28 cellular contexts compared by ENCODE assay signal in the genomic region with DNA sequence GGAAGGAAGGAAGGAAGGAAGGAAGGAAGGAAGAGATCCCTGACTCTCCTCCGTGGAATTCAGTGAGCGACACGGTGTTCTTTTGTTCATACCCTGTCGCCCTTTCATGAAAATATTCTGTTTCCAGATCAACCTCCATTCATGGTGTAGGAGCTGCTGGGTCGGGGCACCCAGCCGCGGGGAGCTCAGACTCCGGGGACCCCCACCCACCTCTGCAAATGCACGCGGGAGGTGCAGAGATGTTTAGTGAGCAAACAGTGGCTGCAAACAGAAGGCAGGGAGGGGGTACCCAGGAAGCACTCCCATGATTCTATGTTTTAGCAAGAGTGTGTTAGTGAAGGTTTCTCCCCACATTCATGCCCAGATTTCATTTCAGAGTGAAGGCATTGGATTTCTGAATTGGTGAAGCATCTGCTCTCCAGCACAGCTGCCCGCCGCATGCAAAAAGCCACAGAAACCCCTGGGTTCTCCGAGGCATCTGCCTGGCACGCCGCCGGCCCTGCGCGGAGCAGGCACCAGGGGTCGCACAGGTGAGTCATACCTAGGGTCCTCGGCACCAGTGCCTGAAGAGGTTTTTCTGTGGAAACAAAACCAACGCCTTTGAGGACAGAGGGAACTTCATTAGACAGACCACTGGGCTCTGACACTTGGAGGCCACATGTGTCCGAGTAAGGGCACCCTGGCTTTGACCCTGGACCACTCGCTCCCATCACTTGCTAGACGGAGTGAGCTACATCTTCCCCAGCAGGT.
DNase-seq lines count a peak whose midpoint lies in the region; ATAC-seq, FAIRE-seq and TF ChIP-seq lines count a peak whose summit lies in the region.
"Had no signal": no experiment of that assay in that cellular context is flagged by ENCODE, and none has a peak within 500 bp of the region (broad histone marks: within the 10 kb centered on the region; RNA-seq: fewer than 3 reads in every experiment).

No MANE protein-coding gene starts in this region.

- H3K9me3 Mint-ChIP-seq in mesothelial cell of epicardium: peaks cover 9% of the 10 kb centered on the region

- H3K9me2 ChIP-seq in OCI-LY1 (ENCODE audit: low read depth, low read length): no peaks in the 10 kb centered on the region

- H3K36me3 Mint-ChIP-seq in mesothelial cell of epicardium: peaks cover 34% of the 10 kb centered on the region

- H3K4me2 ChIP-seq in BLaER1: peak overlapping the region; percentile 42
- H3K4me2 ChIP-seq in OCI-LY1 (ENCODE audit: low read length): peak overlapping the region; percentile 35; the same call in 1 of the 2 replicates

- no peaks in the 10 kb centered on the region for H3K4me1 Mint-ChIP-seq in mesothelial cell of epicardium
- H3K4me1 Mint-ChIP-seq: nephron had no signal

- ATAC-seq in GM19035 (IDR thresholded peaks at IDR 0.05; ENCODE audit: unreplicated experiment): no peak

- peak overlapping the region; percentile 21 for H3K27ac Mint-ChIP-seq in mesothelial cell of epicardium
- H3K27ac Mint-ChIP-seq: HFFc6 had no signal

- TF ChIP-seq CTCF in OCI-LY1 (IDR thresholded peaks at IDR 0.05; ENCODE audit: low read length) (peak; percentile 90), mesothelial cell of epicardium (IDR thresholded peaks at IDR 0.05; ENCODE audit: unreplicated experiment) (no peak)

- H3K27me3 ChIP-seq in BLaER1 (no peaks in the 10 kb centered on the region), H7 (ENCODE audit: control insufficient read depth, insufficient read depth, low read length) (no peaks in the 10 kb centered on the region), OCI-LY1 (ENCODE audit: insufficient read depth, low read length) (no peaks in the 10 kb centered on the region)
- H3K27me3 ChIP-seq: colonic mucosa, ovary, Peyer's patch, right atrium auricular region, spleen, tibial artery had no signal

- peaks cover 4% of the 10 kb centered on the region; the same call in 1 of the 2 replicates for H3K9me3 ChIP-seq in BLaER1
- H3K9me3 ChIP-seq in OCI-LY1 (ENCODE audit: low read length): peaks cover 6% of the 10 kb centered on the region; the same call in 1 of the 2 replicates
- H3K9me3 ChIP-seq: colonic mucosa, ovary, Peyer's patch, right atrium auricular region, tibial artery had no signal

- H3K9ac ChIP-seq in BLaER1 (no peak overlapping the region), OCI-LY1 (ENCODE audit: low read length) (no peak overlapping the region)

- no peaks in the 10 kb centered on the region for H3F3A ChIP-seq in OCI-LY1 (ENCODE audit: insufficient read depth, low read length)

- no peak overlapping the region for H3K4me3 Mint-ChIP-seq in mesothelial cell of epicardium
- H3K4me3 Mint-ChIP-seq: activated naive CD8-positive, alpha-beta T cell treated with anti-CD3 and anti-CD28 coated beads for 36 hours; HFFc6; IgD-negative memory B cell; nephron had no signal

- no peak overlapping the region for H3K4me3 ChIP-seq in BLaER1
- H3K4me3 ChIP-seq in H7 (ENCODE audit: insufficient read depth, low read depth, low read length): no peak overlapping the region
- no peak overlapping the region for H3K4me3 ChIP-seq in OCI-LY1 (ENCODE audit: low read depth, low read length, poor library complexity, severe bottlenecking)
- H3K4me3 ChIP-seq: colonic mucosa, GM12878, ovary, Peyer's patch, right atrium auricular region, spleen, tibial artery had no signal

- no peaks in the 10 kb centered on the region for H4K20me1 ChIP-seq in BLaER1
- no peaks in the 10 kb centered on the region for H4K20me1 ChIP-seq in OCI-LY1 (ENCODE audit: insufficient read depth, low read length)

- H3K79me2 ChIP-seq in OCI-LY1 (ENCODE audit: insufficient read depth, low read length): no peaks in the 10 kb centered on the region

- no peak overlapping the region for H2AFZ ChIP-seq in OCI-LY1 (ENCODE audit: low read length)

- peaks cover 92% of the 10 kb centered on the region for H3K36me3 ChIP-seq in BLaER1
- no peaks in the 10 kb centered on the region for H3K36me3 ChIP-seq in H7 (replicated peaks; ENCODE audit: control insufficient read depth, insufficient read depth, low read length)
- no peaks in the 10 kb centered on the region for H3K36me3 ChIP-seq in OCI-LY1 (ENCODE audit: insufficient read depth, low read length)
- H3K36me3 ChIP-seq: colonic mucosa, ovary had no signal

- H3K4me1 ChIP-seq in BLaER1: peaks cover 57% of the 10 kb centered on the region
- peaks cover 14% of the 10 kb centered on the region for H3K4me1 ChIP-seq in OCI-LY1 (ENCODE audit: insufficient read depth, low read length, severe bottlenecking)
- H3K4me1 ChIP-seq: Peyer's patch, right atrium auricular region, tibial artery had no signal

- no peaks in the 10 kb centered on the region for H3K27me3 Mint-ChIP-seq in mesothelial cell of epicardium (ENCODE audit: low read depth)
- H3K27me3 Mint-ChIP-seq: activated naive CD8-positive, alpha-beta T cell treated with anti-CD3 and anti-CD28 coated beads for 36 hours; IgD-negative memory B cell had no signal

- TF ChIP-seq POLR2A in H54 (IDR thresholded peaks at IDR 0.05; ENCODE audit: low read depth, low read length): no peak

- DNase-seq in H7 (peak; percentile 51), mesothelial cell of epicardium (ENCODE audit: low spot score in 2 of 2, unreplicated experiment in 2 of 2) (no peak), NCI-H524 (lab: John Stamatoyannopoulos, UW) (no peak), H54 (ENCODE audit: insufficient read length, low spot score) (no peak)
- DNase-seq: ACHN; activated CD4-positive, alpha-beta T cell treated with anti-CD3 and anti-CD28 coated beads for 48 hours; activated effector memory CD4-positive, alpha-beta T cell treated with anti-CD3 and anti-CD28 coated beads, Interleukin-2, amount 50 U/mL, for 16 hours; activated naive CD8-positive, alpha-beta T cell treated with anti-CD3 and anti-CD28 coated beads for 36 hours; colonic mucosa; effector CD8-positive, alpha-beta T cell; HFFc6; hippocampal formation; NCI-H1048; NCI-H187; NCI-H524 treated with DMSO at 0.1 percent for 48 hours; ovary; Peyer's patch; SIG-M5; spleen had no signal

- FAIRE-seq in H54 (lab: Jason Lieb, UNC): no peak
- FAIRE-seq: bronchial epithelial cell, GM12878 had no signal

- H3K27ac ChIP-seq in BLaER1: peak overlapping the region; percentile 11; the same call in 1 of the 2 replicates
- H3K27ac ChIP-seq in OCI-LY1 (ENCODE audit: low read depth, low read length, poor library complexity, severe bottlenecking): peak overlapping the region; percentile 60
- H3K27ac ChIP-seq: colonic mucosa, Peyer's patch, right atrium auricular region, spleen, tibial artery had no signal
